ENCODE assay signal across 19 cellular contexts in the genomic region with DNA sequence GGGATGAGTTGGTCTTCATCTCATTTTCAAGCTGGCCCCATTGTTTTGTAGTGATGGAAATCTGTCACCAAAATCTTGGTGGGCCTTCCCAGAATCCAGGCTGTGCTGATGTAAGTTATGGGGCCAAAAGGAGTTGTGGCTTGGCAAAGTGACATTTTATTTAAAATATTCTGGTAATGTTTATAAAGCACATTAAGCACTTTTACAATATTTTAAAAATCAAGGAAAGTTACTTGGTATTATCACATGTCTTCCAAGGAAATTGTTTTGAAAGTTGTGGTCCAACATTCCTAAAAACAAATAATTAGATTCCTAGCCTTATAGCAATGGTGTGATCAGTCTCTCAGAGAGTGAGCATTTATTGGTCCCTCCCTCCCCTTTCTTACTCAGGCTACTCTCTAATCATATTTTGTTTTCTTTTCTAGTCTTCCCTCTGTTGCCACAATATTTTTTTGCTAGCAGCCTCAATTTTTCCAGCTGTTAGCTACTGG.
DNase-seq lines count a peak whose midpoint lies in the region; FAIRE-seq and TF ChIP-seq lines count a peak whose summit lies in the region.
"Had no signal": no experiment of that assay in that cellular context is flagged by ENCODE, and none has a peak within 500 bp of the region (broad histone marks: within the 10 kb centered on the region; RNA-seq: fewer than 3 reads in every experiment).

No MANE protein-coding gene starts in this region.

- peak; percentile 38 for DNase-seq in GM04503 (ENCODE audit: low read depth)
- DNase-seq in astrocyte (ENCODE audit: low read depth) = peak; percentile 45
- peak; percentile 8 for DNase-seq in fibroblast of pulmonary artery (ENCODE audit: low read depth)
- peak; percentile 66 for DNase-seq in stromal cell of bone marrow (ENCODE audit: low read depth)
- no peak for DNase-seq in MG63
- DNase-seq in HTR-8/SVneo (ENCODE audit: insufficient read length, low spot score) = no peak
- DNase-seq in WERI-Rb-1 = no peak
- DNase-seq: ACHN; CD8-positive, alpha-beta memory T cell; DND-41; H7; NCI-H1048; NCI-H146; NCI-H2081 treated with DMSO at 0.1 percent for 48 hours; NCI-H226; NCI-H526 treated with DMSO at 0.1 percent for 48 hours; NK-92 treated with Interleukin-12 subunit alpha and Interleukin-12 subunit beta, amount 100 ng/mL, for 24 hours had no signal

- FAIRE-seq in astrocyte (lab: Jason Lieb, UNC) (no peak), HTR-8/SVneo (lab: Jason Lieb, UNC) (no peak)

- H3K9me3 ChIP-seq in astrocyte (ENCODE audit: insufficient read depth, low read depth, low read length) (no peaks in the 10 kb centered on the region), MG63 (no peaks in the 10 kb centered on the region), WERI-Rb-1 (ENCODE audit: severe bottlenecking) (no peaks in the 10 kb centered on the region)
- H3K9me3 ChIP-seq: BLaER1 had no signal

- peaks cover 5% of the 10 kb centered on the region for H3K4me1 Mint-ChIP-seq in astrocyte (ENCODE audit: low read depth, unreplicated experiment)
- H3K4me1 Mint-ChIP-seq: CD8-positive, alpha-beta memory T cell had no signal

- H3K27me3 ChIP-seq in astrocyte (ENCODE audit: insufficient read depth, low read length) = no peaks in the 10 kb centered on the region
- no peaks in the 10 kb centered on the region for H3K27me3 ChIP-seq in MG63
- H3K27me3 ChIP-seq in WERI-Rb-1 (ENCODE audit: insufficient read depth, low read depth, severe bottlenecking) = no peaks in the 10 kb centered on the region
- H3K27me3 ChIP-seq: BLaER1 had no signal

- H3K27ac ChIP-seq in astrocyte (ENCODE audit: low read depth, low read length) = no peak overlapping the region
- H3K27ac ChIP-seq in WERI-Rb-1 = no peak overlapping the region
- H3K27ac ChIP-seq: BLaER1, RWPE1 had no signal

- H3K4me3 ChIP-seq in astrocyte (ENCODE audit: insufficient read depth, low read depth, low read length) (no peak overlapping the region), fibroblast of pulmonary artery (replicated peaks; ENCODE audit: low read depth, low read length) (no peak overlapping the region), MG63 (no peak overlapping the region), WERI-Rb-1 (ENCODE audit: low read depth, low read length) (no peak overlapping the region)
- H3K4me3 ChIP-seq: BLaER1 had no signal

- H3K4me1 ChIP-seq in astrocyte (ENCODE audit: insufficient read depth, low read length) = no peaks in the 10 kb centered on the region
- H3K4me1 ChIP-seq: BLaER1 had no signal

- H3K36me3 Mint-ChIP-seq in astrocyte (ENCODE audit: low read depth, unreplicated experiment) = no peaks in the 10 kb centered on the region
- H3K36me3 Mint-ChIP-seq: CD8-positive, alpha-beta memory T cell had no signal

- no peak overlapping the region for H3K9ac ChIP-seq in astrocyte (ENCODE audit: low read length)
- H3K9ac ChIP-seq: BLaER1 had no signal

- H3K36me3 ChIP-seq in astrocyte (ENCODE audit: insufficient read depth, low read length) = no peaks in the 10 kb centered on the region
- no peaks in the 10 kb centered on the region for H3K36me3 ChIP-seq in MG63
- H3K36me3 ChIP-seq in WERI-Rb-1 = no peaks in the 10 kb centered on the region
- H3K36me3 ChIP-seq: BLaER1 had no signal

- no peak overlapping the region for H3K27ac Mint-ChIP-seq in astrocyte (ENCODE audit: unreplicated experiment)
- H3K27ac Mint-ChIP-seq: CD8-positive, alpha-beta memory T cell had no signal

- H3K9me3 Mint-ChIP-seq in astrocyte (ENCODE audit: unreplicated experiment) = no peaks in the 10 kb centered on the region

- no peak overlapping the region for H2AFZ ChIP-seq in astrocyte (ENCODE audit: low read depth, low read length)

- H3K4me3 Mint-ChIP-seq in astrocyte (ENCODE audit: unreplicated experiment) = no peak overlapping the region
- H3K4me3 Mint-ChIP-seq: CD8-positive, alpha-beta memory T cell had no signal

- TF ChIP-seq CTCF in astrocyte (IDR thresholded peaks at IDR 0.05; ENCODE audit: insufficient read depth, low read depth, low read length) = no peak
- no peak for TF ChIP-seq CTCF in fibroblast of pulmonary artery (IDR thresholded peaks at IDR 0.05; ENCODE audit: low read length, missing control alignments)
- TF ChIP-seq CTCF in WERI-Rb-1 (IDR thresholded peaks at IDR 0.05; ENCODE audit: low read depth, low read length) = no peak

- H3K79me2 ChIP-seq in astrocyte (ENCODE audit: insufficient read depth, low read length) = no peaks in the 10 kb centered on the region

- no peaks in the 10 kb centered on the region for H4K20me1 ChIP-seq in astrocyte (ENCODE audit: insufficient read depth, low read length)
- H4K20me1 ChIP-seq: BLaER1 had no signal

- no peak overlapping the region for H3K4me2 ChIP-seq in astrocyte (ENCODE audit: low read length)
- H3K4me2 ChIP-seq: BLaER1 had no signal

- no peaks in the 10 kb centered on the region for H3K27me3 Mint-ChIP-seq in astrocyte (ENCODE audit: low read depth, unreplicated experiment)
- H3K27me3 Mint-ChIP-seq: CD8-positive, alpha-beta memory T cell had no signal

Comparison
In these comparisons a context has a peak if more than half of its experiments do, and no peak if none do; other contexts are left out.
1. DNase-seq: peak in GM04503 (single experiment), astrocyte (single experiment), fibroblast of pulmonary artery (single experiment) and stromal cell of bone marrow (single experiment); none in MG63 (single experiment), HTR-8/SVneo (single experiment) and WERI-Rb-1 (single experiment).